ENCODE assay signal across 17 cellular contexts in the genomic region with DNA sequence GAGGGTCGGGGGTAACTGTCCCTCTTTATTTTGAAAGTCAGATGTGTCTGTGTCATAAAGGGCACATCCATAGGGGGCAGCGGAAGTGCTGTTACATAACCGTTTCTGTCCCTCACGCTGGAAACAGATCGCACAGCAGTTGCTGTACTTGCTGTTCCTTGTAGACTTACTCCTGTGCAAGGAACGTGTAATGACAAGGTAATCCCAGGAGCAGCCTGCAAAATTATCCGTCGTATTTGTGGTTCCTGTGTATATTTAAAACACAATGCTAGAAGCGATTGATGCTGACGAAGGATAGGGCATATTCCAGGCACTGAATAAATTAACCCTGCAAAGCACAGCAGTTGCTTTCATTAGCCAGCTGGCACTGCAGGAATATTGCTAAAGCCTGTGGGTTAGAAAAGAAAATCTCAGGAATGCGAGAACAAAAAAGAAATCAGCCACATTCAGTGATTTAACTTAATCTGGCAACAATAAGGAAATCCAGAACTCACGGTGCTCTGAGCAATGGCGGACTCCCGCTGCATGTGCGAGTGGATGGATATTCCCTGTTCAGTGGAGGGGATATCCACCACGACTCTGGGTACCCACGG.
DNase-seq lines count a peak whose midpoint lies in the region; ATAC-seq and TF ChIP-seq lines count a peak whose summit lies in the region.
"Had no signal": no experiment of that assay in that cellular context is flagged by ENCODE, and none has a peak within 500 bp of the region (broad histone marks: within the 10 kb centered on the region; RNA-seq: fewer than 3 reads in every experiment).

No MANE protein-coding gene starts in this region.

- no peak overlapping the region for H3K4me3 ChIP-seq in testis
- H3K4me3 ChIP-seq: adrenal gland, prostate gland had no signal

- H3K27ac ChIP-seq in layer of hippocampus (ENCODE audit: low read depth, low read length) = peak overlapping the region; percentile 64
- H3K27ac ChIP-seq in testis = peak overlapping the region; percentile 43 to 65
- H3K27ac ChIP-seq: C4-2B, prostate gland, RWPE1, VCaP had no signal

- intact Hi-C loops in testis (cut with DNase I; ENCODE audit: low total_unique reads) = no loop called here

- H3K9me3 ChIP-seq in testis = no peaks in the 10 kb centered on the region
- H3K9me3 ChIP-seq: adrenal gland, prostate gland had no signal

- H3K4me1 ChIP-seq in testis = peaks cover 9% of the 10 kb centered on the region
- H3K4me1 ChIP-seq: adrenal gland, prostate gland had no signal

- TF ChIP-seq CTCF in testis (IDR thresholded peaks at IDR 0.05) = no peak

- peak; percentile 23 for DNase-seq in NCI-H1694 (lab: John Stamatoyannopoulos, UW)
- DNase-seq in NCI-H1694 treated with DMSO at 0.1 percent for 48 hours (lab: John Stamatoyannopoulos, UW) = no peak
- peak; percentile 92 for DNase-seq in astrocyte of the hippocampus (ENCODE audit: low read depth, low spot score)
- DNase-seq in testis = peak; percentile 17
- DNase-seq in cerebellum (ENCODE audit: low spot score) = no peak
- no peak for DNase-seq in activated CD8-positive, alpha-beta memory T cell treated with anti-CD3 and anti-CD28 coated beads for 24 hours
- DNase-seq: activated CD8-positive, alpha-beta T cell treated with anti-CD3 and anti-CD28 coated beads, Interleukin-2, amount 10 ng/mL, durations not matched to agents 7 days and 5 days; DND-41; NCI-H2029; NCI-H69 had no signal

- WGBS in testis, 2 donors = 66 to 69% methylated on average over 17 of the region's 17 CpGs

- no peaks in the 10 kb centered on the region for H3K36me3 ChIP-seq in testis (ENCODE audit: low read depth, missing control alignments)
- H3K36me3 ChIP-seq: adrenal gland, prostate gland had no signal

- no peak for TF ChIP-seq POLR2A in testis (IDR thresholded peaks at IDR 0.05)

- no peaks in the 10 kb centered on the region for H3K27me3 ChIP-seq in layer of hippocampus (ENCODE audit: control insufficient read depth, insufficient read depth, low read length)
- no peaks in the 10 kb centered on the region for H3K27me3 ChIP-seq in testis
- H3K27me3 ChIP-seq: adrenal gland had no signal

- ATAC-seq in GM19463 (IDR thresholded peaks at IDR 0.05; ENCODE audit: unreplicated experiment) = no peak
- ATAC-seq: activated CD8-positive, alpha-beta T cell treated with anti-CD3 and anti-CD28 coated beads, Interleukin-2, amount 10 ng/mL, durations not matched to agents 7 days and 5 days had no signal

Comparison
In these comparisons a context has a peak if more than half of its experiments do, and no peak if none do; other contexts are left out.
1. DNase-seq: peak in NCI-H1694 (single experiment), astrocyte of the hippocampus (single experiment) and testis (single experiment); none in NCI-H1694 treated with DMSO at 0.1 percent for 48 hours (single experiment), cerebellum (single experiment) and activated CD8-positive, alpha-beta memory T cell treated with anti-CD3 and anti-CD28 coated beads for 24 hours (single experiment).